ENCODE assay signal across 25 cellular contexts in the genomic region with DNA sequence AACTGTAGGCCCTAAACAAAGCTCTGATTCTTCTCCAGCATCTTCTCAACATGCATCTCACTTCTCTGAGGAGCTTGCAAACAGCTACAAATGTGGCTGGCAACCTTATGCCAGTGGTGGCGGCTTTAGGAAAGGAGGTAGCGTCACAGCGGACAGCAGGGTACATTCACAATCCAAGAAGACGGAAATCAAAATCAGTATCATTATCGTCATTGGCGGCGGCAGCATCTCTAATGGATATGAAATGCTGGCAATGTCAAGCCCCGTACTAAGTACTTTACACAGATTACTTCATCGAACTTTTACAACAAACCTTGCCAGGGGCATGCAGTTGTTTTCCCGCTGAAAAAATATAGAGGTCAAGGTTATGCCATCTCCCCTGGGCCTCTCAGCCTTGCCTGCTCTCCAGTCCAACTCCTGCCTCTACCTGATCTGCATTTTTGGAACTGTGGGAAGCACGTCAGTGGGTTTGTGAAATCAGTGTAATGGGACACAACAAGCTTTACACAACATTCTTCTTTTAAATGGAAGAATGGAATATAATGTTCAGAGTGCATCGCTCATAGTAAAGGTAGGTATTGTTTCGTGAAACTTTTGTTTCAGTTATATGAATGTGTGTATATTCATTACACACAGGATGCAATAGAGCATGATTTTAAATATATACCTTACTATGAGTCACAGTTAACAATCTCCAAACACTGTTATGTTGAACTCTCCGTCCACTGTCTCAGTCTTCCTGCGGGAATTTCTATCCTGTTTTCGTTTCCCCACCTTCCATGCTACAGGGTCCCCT.
"Had no signal": no experiment of that assay in that cellular context is flagged by ENCODE, and none has a peak within 500 bp of the region (broad histone marks: within the 10 kb centered on the region; RNA-seq: fewer than 3 reads in every experiment).

No MANE protein-coding gene starts in this region.

- H3K9me3 ChIP-seq: left ventricle myocardium inferior, mucosa of descending colon, ovary, right atrium auricular region, stomach, testis, tibial artery, upper lobe of right lung had no signal

- H3K4me1 Mint-ChIP-seq: stimulated activated naive B cell treated with anti-CD40 and anti-IgM and Interleukin-4, amounts not matched to agents 10 μg/mL and 1 μg/mL and 100 μg/mL, for 72 hours had no signal

- H3K36me3 ChIP-seq: left ventricle myocardium inferior, ovary, right atrium auricular region, stomach, tibial artery, upper lobe of right lung had no signal

- H3K36me3 Mint-ChIP-seq: naive thymus-derived CD4-positive, alpha-beta T cell; natural killer cell treated with Interleukin-12 subunit alpha and Interleukin-12 subunit beta and Interleukin-15 and Interleukin-18, amount 100 ng/mL, for 72 hours; stimulated activated naive B cell treated with anti-CD40 and anti-IgM and Interleukin-4, amounts not matched to agents 10 μg/mL and 1 μg/mL and 100 μg/mL, for 72 hours had no signal

- H3K4me1 ChIP-seq: testis, upper lobe of right lung had no signal

- H3K27ac Mint-ChIP-seq: natural killer cell treated with Interleukin-12 subunit alpha and Interleukin-12 subunit beta and Interleukin-15 and Interleukin-18, amount 100 ng/mL, for 72 hours; progenitor cell of endocrine pancreas; stimulated activated naive B cell treated with anti-CD40 and anti-IgM and Interleukin-4, amounts not matched to agents 10 μg/mL and 1 μg/mL and 100 μg/mL, for 72 hours had no signal

- H3K27ac ChIP-seq: left ventricle myocardium inferior, ovary, right atrium auricular region, skin epidermis, stomach, testis, upper lobe of right lung had no signal

- DNase-seq: head of caudate nucleus; kidney; left colon; left ventricle myocardium inferior; midbrain; mucosa of descending colon; naive thymus-derived CD4-positive, alpha-beta T cell; ovary; stimulated activated CD4-positive, alpha-beta T cell treated with anti-CD3 and anti-CD28 coated beads, Interleukin-12 subunit alpha, Interleukin-12 subunit beta, amount 100 ng/mL, for 4 hours; stimulated activated CD4-positive, alpha-beta T cell treated with anti-CD3 and anti-CD28 coated beads, Interleukin-15, amount 100 ng/mL, for 24 hours; stimulated activated CD4-positive, alpha-beta T cell treated with anti-CD3 and anti-CD28 coated beads, Interleukin-2, amount 100 ng/mL, for 24 hours; stimulated activated CD4-positive, alpha-beta T cell treated with anti-CD3 and anti-CD28 coated beads, Interleukin-4, amount 100 ng/mL, for 1 hour; stimulated activated naive B cell treated with anti-CD40 and anti-IgM and Interleukin-4, amounts not matched to agents 10 μg/mL and 1 μg/mL and 100 μg/mL, for 72 hours; stimulated activated naive CD8-positive, alpha-beta T cell treated with anti-CD3 and anti-CD28 coated beads, Interleukin-15, Interleukin-2, amounts not matched to agents 100 U/mL and 50 U/mL, for 24 hours; stomach; testis; tibial artery; upper lobe of right lung had no signal

- H3K4me3 ChIP-seq: left ventricle myocardium inferior, lung, mucosa of descending colon, ovary, right atrium auricular region, skin epidermis, stomach, testis, tibial artery, upper lobe of right lung had no signal

- H3K9me3 Mint-ChIP-seq: natural killer cell treated with Interleukin-12 subunit alpha and Interleukin-12 subunit beta and Interleukin-15 and Interleukin-18, amount 100 ng/mL, for 72 hours had no signal

- H3K27me3 ChIP-seq: ovary, right atrium auricular region, stomach, testis, tibial artery, upper lobe of right lung had no signal

- H3K4me3 Mint-ChIP-seq: naive thymus-derived CD4-positive, alpha-beta T cell; natural killer cell treated with Interleukin-12 subunit alpha and Interleukin-12 subunit beta and Interleukin-15 and Interleukin-18, amount 100 ng/mL, for 72 hours; stimulated activated naive B cell treated with anti-CD40 and anti-IgM and Interleukin-4, amounts not matched to agents 10 μg/mL and 1 μg/mL and 100 μg/mL, for 72 hours had no signal

- FAIRE-seq: kidney, urothelium cell line had no signal

- ATAC-seq: left colon; mucosa of descending colon; naive thymus-derived CD4-positive, alpha-beta T cell; natural killer cell treated with Interleukin-12 subunit alpha and Interleukin-12 subunit beta and Interleukin-15 and Interleukin-18, amount 100 ng/mL, for 72 hours; sciatic nerve; stimulated activated naive B cell treated with anti-CD40 and anti-IgM and Interleukin-4, amounts not matched to agents 10 μg/mL and 1 μg/mL and 100 μg/mL, for 72 hours; stimulated activated naive CD8-positive, alpha-beta T cell treated with anti-CD3 and anti-CD28 coated beads, Interleukin-15, Interleukin-2, amounts not matched to agents 100 U/mL and 50 U/mL, for 24 hours; upper lobe of right lung had no signal
